ENCODE assay signal across 8 cellular contexts in the genomic region with DNA sequence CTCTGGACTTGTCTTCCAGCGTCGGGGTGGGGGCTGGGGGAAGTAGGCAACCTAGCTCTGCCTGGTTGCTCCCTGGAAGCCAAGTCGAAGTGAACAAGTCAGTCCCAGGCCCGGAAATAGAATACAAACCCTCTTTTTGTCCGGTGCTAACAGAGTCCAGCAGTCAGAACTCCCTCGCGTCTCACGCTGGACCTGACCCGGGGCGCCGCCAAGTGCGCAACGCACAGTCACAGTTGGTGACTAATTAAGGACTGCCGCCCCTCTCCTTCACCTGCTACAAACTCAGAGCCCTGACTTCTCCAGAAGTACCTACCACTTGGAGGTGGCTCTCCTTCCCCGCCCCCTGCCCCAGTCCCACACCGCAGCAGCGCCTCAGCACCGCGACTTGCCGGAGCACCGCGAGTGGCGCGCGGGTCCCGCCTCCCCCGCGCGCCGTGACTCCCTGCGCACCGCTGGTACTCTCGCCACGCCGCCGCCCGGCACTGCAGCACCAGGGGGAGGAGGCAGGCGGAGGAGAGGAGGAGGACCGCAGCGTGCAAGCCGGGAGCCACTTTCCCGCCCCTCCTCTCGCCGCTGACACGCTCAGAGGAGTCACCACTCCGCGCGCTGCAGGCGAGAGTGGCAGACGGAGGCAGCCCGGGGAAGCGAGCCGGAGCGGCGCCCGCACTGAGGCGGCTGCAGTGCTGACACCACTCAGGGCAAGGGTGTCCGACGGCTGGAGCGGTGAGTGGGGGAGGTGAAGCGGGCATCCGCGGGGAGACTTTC. TPM values are rescaled to one million over a fixed set of nuclear protein-coding genes. Genes with fewer than 3 reads are reported as not detected.
DNase-seq lines count a peak whose midpoint lies in the region; ATAC-seq and TF ChIP-seq lines count a peak whose summit lies in the region.

A gene with protein sequence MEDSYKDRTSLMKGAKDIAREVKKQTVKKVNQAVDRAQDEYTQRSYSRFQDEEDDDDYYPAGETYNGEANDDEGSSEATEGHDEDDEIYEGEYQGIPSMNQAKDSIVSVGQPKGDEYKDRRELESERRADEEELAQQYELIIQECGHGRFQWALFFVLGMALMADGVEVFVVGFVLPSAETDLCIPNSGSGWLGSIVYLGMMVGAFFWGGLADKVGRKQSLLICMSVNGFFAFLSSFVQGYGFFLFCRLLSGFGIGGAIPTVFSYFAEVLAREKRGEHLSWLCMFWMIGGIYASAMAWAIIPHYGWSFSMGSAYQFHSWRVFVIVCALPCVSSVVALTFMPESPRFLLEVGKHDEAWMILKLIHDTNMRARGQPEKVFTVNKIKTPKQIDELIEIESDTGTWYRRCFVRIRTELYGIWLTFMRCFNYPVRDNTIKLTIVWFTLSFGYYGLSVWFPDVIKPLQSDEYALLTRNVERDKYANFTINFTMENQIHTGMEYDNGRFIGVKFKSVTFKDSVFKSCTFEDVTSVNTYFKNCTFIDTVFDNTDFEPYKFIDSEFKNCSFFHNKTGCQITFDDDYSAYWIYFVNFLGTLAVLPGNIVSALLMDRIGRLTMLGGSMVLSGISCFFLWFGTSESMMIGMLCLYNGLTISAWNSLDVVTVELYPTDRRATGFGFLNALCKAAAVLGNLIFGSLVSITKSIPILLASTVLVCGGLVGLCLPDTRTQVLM (plus strand): TSS at position 594 of the 765 bp plus-strand sequence. CDS start 48,368 bp downstream, outside the sequence.

- in situ Hi-C loops in ACHN (cut with HindIII; ENCODE audit: low pct_ligation_motif_present, low pct_unique_long_range_greater_than_20kb, low sequenced_read_pairs), result no loop called here

- H3K27me3 Mint-ChIP-seq in activated CD4-positive, alpha-beta memory T cell treated with anti-CD3 and anti-CD28 coated beads for 36 hours, result peaks cover 64% of the 10 kb centered on the region

- no peak for TF ChIP-seq CTCF in left ventricle myocardium inferior (IDR thresholded peaks at IDR 0.05; ENCODE audit: borderline replicate concordance)

- H3K27ac Mint-ChIP-seq in activated CD4-positive, alpha-beta memory T cell treated with anti-CD3 and anti-CD28 coated beads for 36 hours, result no peak within 1 kb of the TSS

- no peaks in the 10 kb centered on the region for H3K9me3 ChIP-seq in left ventricle myocardium inferior (replicated peaks)

- peak within 1 kb of the TSS; percentile 69 for H3K4me3 Mint-ChIP-seq in activated CD4-positive, alpha-beta memory T cell treated with anti-CD3 and anti-CD28 coated beads for 36 hours

- H3K9me3 Mint-ChIP-seq in activated CD4-positive, alpha-beta memory T cell treated with anti-CD3 and anti-CD28 coated beads for 36 hours, result no peaks in the 10 kb centered on the region

- POLR2A ChIA-PET in activated CD4-positive, alpha-beta memory T cell treated with anti-CD3 and anti-CD28 coated beads for 36 hours (lab: Charles Lee), result no interaction called here

- H3K27me3 ChIP-seq in H7 (ENCODE audit: control insufficient read depth, insufficient read depth, low read length) (peaks cover 75% of the 10 kb centered on the region), left ventricle myocardium inferior (ENCODE audit: low read depth) (peaks cover 99% of the 10 kb centered on the region)

- no peaks in the 10 kb centered on the region for H3K36me3 Mint-ChIP-seq in activated CD4-positive, alpha-beta memory T cell treated with anti-CD3 and anti-CD28 coated beads for 36 hours

- DNase-seq in ACHN (peak; percentile 6), H7 (peak; percentile 81), left ventricle myocardium inferior (no peak), sciatic nerve (ENCODE audit: low spot score) (no peak), NCI-H2029 (lab: John Stamatoyannopoulos, UW) (no peak)
- peak; percentile 68 for DNase-seq in activated CD4-positive, alpha-beta memory T cell treated with anti-CD3 and anti-CD28 coated beads for 36 hours

- peak within 1 kb of the TSS; percentile 57 for H3K4me3 ChIP-seq in H7 (ENCODE audit: insufficient read depth, low read depth, low read length)
- H3K4me3 ChIP-seq in left ventricle myocardium inferior, result peak within 1 kb of the TSS; percentile 53

- ATAC-seq in sciatic nerve (peak; percentile 32), GM21381 (IDR thresholded peaks at IDR 0.05; ENCODE audit: unreplicated experiment) (no peak), HG02885 (IDR thresholded peaks at IDR 0.05; ENCODE audit: poor library complexity, unreplicated experiment) (no peak)

- CTCF ChIA-PET in activated CD4-positive, alpha-beta memory T cell treated with anti-CD3 and anti-CD28 coated beads for 36 hours (lab: Charles Lee), result interaction anchor here (0.8 kb wide), 1 partner anchor 24 kb away, joined by 3 read pairs; no protein-coding TSS in a partner anchor

- H3K27ac ChIP-seq in left ventricle myocardium inferior (replicated peaks), result no peak within 1 kb of the TSS

- no peaks in the 10 kb centered on the region for H3K36me3 ChIP-seq in H7 (replicated peaks; ENCODE audit: control insufficient read depth, insufficient read depth, low read length)
- no peaks in the 10 kb centered on the region for H3K36me3 ChIP-seq in left ventricle myocardium inferior

- H3K4me1 Mint-ChIP-seq in activated CD4-positive, alpha-beta memory T cell treated with anti-CD3 and anti-CD28 coated beads for 36 hours (ENCODE audit: low read depth), result peaks cover 28% of the 10 kb centered on the region

- H3K4me1 ChIP-seq in left ventricle myocardium inferior, result peaks cover 31% of the 10 kb centered on the region

- intact Hi-C loops in activated CD4-positive, alpha-beta memory T cell treated with anti-CD3 and anti-CD28 coated beads for 36 hours (cut with micrococcal nuclease), result no loop called here
- intact Hi-C loops in left ventricle myocardium inferior (cut with micrococcal nuclease) (no loop called here), sciatic nerve (cut with DNase I) (no loop called here)

RNA-seq across cellular contexts. Expression of the gene that starts here (rescaled TPM):
- total RNA-seq in H7 (2014; rRNA removed; shearing (Covaris generic)), result under 0.01 TPM in 1 of 2 replicates, not detected in the other
- total RNA-seq in activated CD4-positive, alpha-beta memory T cell treated with anti-CD3 and anti-CD28 coated beads for 36 hours, result under 1 TPM; 0.02 to 0.10 TPM
- total RNA-seq in left ventricle myocardium inferior (0.44 TPM), sciatic nerve (4.9 TPM)

Comparison
In these comparisons a context has a peak if more than half of its experiments do, and no peak if none do; other contexts are left out.
1. Peak in DNase-seq and H3K4me3 ChIP-seq in H7; RNA of the gene not detected or under 1 TPM.
2. Peak in DNase-seq in activated CD4-positive, alpha-beta memory T cell treated with anti-CD3 and anti-CD28 coated beads for 36 hours; RNA of the gene not detected or under 1 TPM.